In genomic region chr6:11197846-11198245, GRCh38 we compare ENCODE assay signal across 16 cellular contexts. TPM values are rescaled to one million over a fixed set of nuclear protein-coding genes. Genes with fewer than 3 reads are reported as not detected.
DNase-seq lines count a peak whose midpoint lies in the region; ATAC-seq, FAIRE-seq and TF ChIP-seq lines count a peak whose summit lies in the region.
"Had no signal": no experiment of that assay in that cellular context is flagged by ENCODE, and none has a peak within 500 bp of the region (broad histone marks: within the 10 kb centered on the region; RNA-seq: fewer than 3 reads in every experiment).

No MANE protein-coding gene starts in this region.

- H3K9ac ChIP-seq in GM23248 (no peak overlapping the region), fibroblast of lung (ENCODE audit: insufficient read depth, low read length) (no peak overlapping the region), neuronal stem cell (ENCODE audit: low read depth, low read length, poor library complexity) (no peak overlapping the region)

- H2AFZ ChIP-seq in GM23248 (no peak overlapping the region), fibroblast of lung (ENCODE audit: low read length) (no peak overlapping the region), neuronal stem cell (ENCODE audit: low read length) (no peak overlapping the region)

- H3K27me3 ChIP-seq in GM23248 (replicated peaks; ENCODE audit: insufficient read depth) (no peaks in the 10 kb centered on the region), fibroblast of lung (ENCODE audit: control insufficient read depth, insufficient read depth, low read length) (no peaks in the 10 kb centered on the region), neuronal stem cell (ENCODE audit: control insufficient read depth in 3 of 3, insufficient read depth in 3 of 3, low read depth in 1 of 3, low read length in 3 of 3) (no peaks in the 10 kb centered on the region)

- no peak overlapping the region for H2BK120ac ChIP-seq in neuronal stem cell (ENCODE audit: low read depth, low read length)

- no peaks in the 10 kb centered on the region for H3K79me1 ChIP-seq in neuronal stem cell (ENCODE audit: low read depth, low read length)

- H3K36me3 ChIP-seq in GM23248 (ENCODE audit: low read depth) (no peaks in the 10 kb centered on the region), fibroblast of lung (ENCODE audit: control insufficient read depth, insufficient read depth, low read length) (peaks cover 2% of the 10 kb centered on the region), neuronal stem cell (replicated peaks in 1 of 2; ENCODE audit: control insufficient read depth in 2 of 2, insufficient read depth in 2 of 2, low read length in 2 of 2) (peaks cover 4 to 60% of the 10 kb centered on the region in 2 donors)

- peak overlapping the region; percentile 76 for H3K18ac ChIP-seq in neuronal stem cell (ENCODE audit: low read length)

- peak overlapping the region; percentile 47 for H2BK12ac ChIP-seq in neuronal stem cell (ENCODE audit: low read length)

- WGBS in A549 (ENCODE audit: missing lambda C conversion rate), result 90% methylated on average over 8 of the region's 8 CpGs
- WGBS in GM23248 (ENCODE audit: low coverage in 1 of 2, low lambda C conversion rate in 2 of 2, missing lambda C conversion rate in 2 of 2), 2 experiments, result 94 to 96% methylated on average over 8 of the region's 8 CpGs
- no CpG with 5 or more reads among the region's 8 CpGs for WGBS in neuronal stem cell (ENCODE audit: extremely low coverage in 2 of 2, insufficient read length in 2 of 2, insufficient replicate concordance in 1 of 2), 2 donors

- no peak for TF ChIP-seq POLR2A in A549 (IDR thresholded peaks at IDR 0.05; ENCODE audit: low read length)

- H4K8ac ChIP-seq in neuronal stem cell (ENCODE audit: low read depth, low read length), result no peak overlapping the region

- H3K79me2 ChIP-seq in GM23248 (ENCODE audit: insufficient read depth), result no peaks in the 10 kb centered on the region
- peaks cover 10% of the 10 kb centered on the region for H3K79me2 ChIP-seq in fibroblast of lung (ENCODE audit: control insufficient read depth, insufficient read depth, low read length)

- H3K23ac ChIP-seq in neuronal stem cell (ENCODE audit: low read depth, low read length, poor library complexity), result no peak overlapping the region

- in situ Hi-C loops in GM23248 (cut with MboI) (no loop called here), G401 (cut with HindIII; ENCODE audit: low sequenced_read_pairs) (no loop called here)

- POLR2A ChIA-PET in A549 (lab: Yijun Ruan, JAX), result no interaction called here

- H3K4me3 ChIP-seq in A549, result no peak overlapping the region
- no peak overlapping the region for H3K4me3 ChIP-seq in GM23248
- no peak overlapping the region for H3K4me3 ChIP-seq in fibroblast of lung (replicated peaks in 1 of 4; ENCODE audit: control extremely low read depth in 1 of 4, insufficient read depth in 1 of 4, low read depth in 3 of 4, low read length in 4 of 4)
- no peak overlapping the region for H3K4me3 ChIP-seq in neuronal stem cell (ENCODE audit: low read length in 2 of 2)

- TF ChIP-seq EP300 in A549 (IDR thresholded peaks at IDR 0.05), result no peak

- DNase-seq in A549 (ENCODE audit: low read depth in 1 of 2, low spot score in 1 of 2) (no peak), GM23248 (no peak), fibroblast of lung (ENCODE audit: low read depth in 2 of 2) (no peak), neuronal stem cell (ENCODE audit: low spot score) (no peak), OCI-M2 (lab: John Stamatoyannopoulos, UW; ENCODE audit: unreplicated experiment) (no peak), G401 (ENCODE audit: low spot score) (no peak)
- DNase-seq: activated gamma-delta T cell treated with Interleukin-2 at 50 U/mL for 16 hours; DMS79 treated with DMSO at 0.1 percent for 48 hours; NCI-H1417 treated with DMSO at 0.1 percent for 48 hours; NCI-H446 treated with DMSO at 0.1 percent for 48 hours; nephron progenitor cell; stimulated activated naive CD8-positive, alpha-beta T cell treated with anti-CD3 and anti-CD28 coated beads, Interleukin-15, Interleukin-2, amounts not matched to agents 100 U/mL and 50 U/mL, for 24 hours had no signal

- TF ChIP-seq RAD21 in A549 (conservative IDR thresholded peaks at IDR 0.05 in 1 of 2, IDR thresholded peaks at IDR 0.05 in 1 of 2), result no peak

- no peaks in the 10 kb centered on the region for H3K9me2 ChIP-seq in GM23248 (ENCODE audit: insufficient read depth)

- CTCF ChIA-PET in A549 (lab: Yijun Ruan, JAX), result interaction anchor here (0.7 to 1.3 kb wide), 2 partner anchors 54 to 298 kb away, joined by 3 read pairs; no protein-coding TSS in a partner anchor

- no peak overlapping the region for H4K91ac ChIP-seq in neuronal stem cell (ENCODE audit: low read depth, low read length, poor library complexity)

- peaks cover 94% of the 10 kb centered on the region for H3K4me1 ChIP-seq in A549
- peaks cover 39% of the 10 kb centered on the region for H3K4me1 ChIP-seq in GM23248 (ENCODE audit: insufficient read depth)
- peaks cover 44% of the 10 kb centered on the region for H3K4me1 ChIP-seq in fibroblast of lung (ENCODE audit: control insufficient read depth, extremely low read depth, insufficient read depth, low read length)
- H3K4me1 ChIP-seq in neuronal stem cell (ENCODE audit: control insufficient read depth in 2 of 2, insufficient read depth in 1 of 2, low read depth in 1 of 2, low read length in 2 of 2), result peaks cover 23 to 42% of the 10 kb centered on the region in 2 donors

- no peak overlapping the region for H2BK15ac ChIP-seq in neuronal stem cell (ENCODE audit: low read length)

- ATAC-seq in A549 (no peak), GM21447 (IDR thresholded peaks at IDR 0.05; ENCODE audit: unreplicated experiment) (no peak), HG03520 (IDR thresholded peaks at IDR 0.05; ENCODE audit: unreplicated experiment) (no peak)
- ATAC-seq: HCT116; stimulated activated naive CD8-positive, alpha-beta T cell treated with anti-CD3 and anti-CD28 coated beads, Interleukin-15, Interleukin-2, amounts not matched to agents 100 U/mL and 50 U/mL, for 24 hours had no signal

- TF ChIP-seq CTCF in A549 (IDR thresholded peaks at IDR 0.05) (no peak), fibroblast of lung (conservative IDR thresholded peaks at IDR 0.05 in 1 of 2, IDR thresholded peaks at IDR 0.05 in 1 of 2; ENCODE audit: low read depth in 1 of 2, low read length in 2 of 2) (no peak)

- H2BK5ac ChIP-seq in neuronal stem cell (ENCODE audit: low read length), result no peak overlapping the region

- no peak for FAIRE-seq in A549 (lab: Jason Lieb, UNC)

- H3K9me3 ChIP-seq in A549 (no peaks in the 10 kb centered on the region), GM23248 (ENCODE audit: low read depth) (no peaks in the 10 kb centered on the region), fibroblast of lung (ENCODE audit: control insufficient read depth, insufficient read depth, low read depth, low read length) (no peaks in the 10 kb centered on the region), neuronal stem cell (replicated peaks in 1 of 2; ENCODE audit: control insufficient read depth in 2 of 2, insufficient read depth in 1 of 2, low read depth in 1 of 2, low read length in 2 of 2) (peaks cover 2 to 15% of the 10 kb centered on the region in 2 donors)

- H3K27ac ChIP-seq in A549, result peak overlapping the region; percentile 94 to 98
- peak overlapping the region; percentile 39 for H3K27ac ChIP-seq in GM23248
- H3K27ac ChIP-seq in fibroblast of lung (ENCODE audit: insufficient read depth, low read length), result peak overlapping the region; percentile 98
- H3K27ac ChIP-seq in neuronal stem cell (replicated peaks; ENCODE audit: low read length), result peak overlapping the region; percentile 56
- H3K27ac ChIP-seq: HL-60 had no signal

- no peak overlapping the region for H3K4ac ChIP-seq in neuronal stem cell (ENCODE audit: low read length)

- H3K14ac ChIP-seq in neuronal stem cell (ENCODE audit: low read length), result no peak overlapping the region

- H3K4me2 ChIP-seq in A549, result peak overlapping the region; percentile 58
- peak overlapping the region; percentile 55 for H3K4me2 ChIP-seq in GM23248 (ENCODE audit: unreplicated experiment)
- peak overlapping the region; percentile 21 for H3K4me2 ChIP-seq in fibroblast of lung (ENCODE audit: extremely low read depth, insufficient read depth, low read length)
- no peak overlapping the region for H3K4me2 ChIP-seq in neuronal stem cell (ENCODE audit: insufficient read depth, low read length, poor library complexity, severe bottlenecking)

- H4K20me1 ChIP-seq in GM23248 (ENCODE audit: insufficient read depth) (no peaks in the 10 kb centered on the region), fibroblast of lung (ENCODE audit: control insufficient read depth, extremely low read depth, insufficient read depth, low read length) (no peaks in the 10 kb centered on the region)

- peak overlapping the region; percentile 1 for H2AK5ac ChIP-seq in neuronal stem cell (ENCODE audit: low read depth, low read length)

- H3F3A ChIP-seq in GM23248 (ENCODE audit: insufficient read depth), result peaks cover 16% of the 10 kb centered on the region

TF ChIP-seq in A549, 52 proteins besides CTCF, POLR2A, EP300 and RAD21:
- TF ChIP-seq JUN (IDR thresholded peaks at IDR 0.05) (0 out of 5 replicates have a peak, but pooled peaks of 1 of the 2 experiments have one; percentile 1), HES2 (IDR thresholded peaks at IDR 0.05) (no peak)

RNA-seq across cellular contexts. Expression of gene NEDD9, which starts 34.6 kb away (rescaled TPM):
- polyA plus RNA-seq in A549 (2011; rRNA removed) (79.6 and 82.5 TPM in 2 replicates), A549 (2017; fragmentation: RNase III; extraction: RNeasy Plus Mini Kit Qiagen cat#74134 plus additional on column Dnase treatment) (43.6 to 47.9 TPM (median 46.7 TPM) in 3 replicates), GM23248 (2016; fragmentation: Nextera tagmentation; extraction: Ambion mirVana) (2.9 and 3.0 TPM in 2 replicates), fibroblast of lung (35.2 and 41.9 TPM in 2 replicates)
- polyA plus RNA-seq in A549 (2012; cell fraction: cytosol; rRNA removed), result 58.4 and 71.1 TPM in 2 replicates
- polyA plus RNA-seq in A549 (2012; cell fraction: nucleus; rRNA removed), result 106 and 118 TPM in 2 replicates
- 212 and 221 TPM in 2 replicates for polyA minus RNA-seq in A549 (2011; rRNA and poly(A)+ RNA removed)
- total RNA-seq in GM23248 (2014; rRNA removed; shearing (Covaris generic)), result 4.2 and 4.3 TPM in 2 replicates
- 13.6 and 33.7 TPM in 2 replicates for total RNA-seq in fibroblast of lung
- polyA plus RNA-seq in fibroblast of lung (2012), result 25.1 and 26.5 TPM in 2 replicates
- polyA minus RNA-seq in fibroblast of lung (ENCODE audit: low replicate concordance), result 75.8 and 84.0 TPM in 2 replicates
- 6.2 TPM for polyA plus RNA-seq in neuronal stem cell (2013, experiment 1 of 2)
- polyA plus RNA-seq in neuronal stem cell (2013, experiment 2 of 2), result 6.4 TPM
- 83.1 and 96.4 TPM in 2 replicates for total RNA-seq in G401 (2014; rRNA removed; shearing (Covaris generic))

Comparison
In these comparisons a context has a peak if more than half of its experiments do, and no peak if none do; other contexts are left out.
1. H3K27ac ChIP-seq: peak in every context shown above with its lines; median percentile 98 in fibroblast of lung; 96 in A549; 56 in neuronal stem cell; 39 in GM23248.